2 cellular contexts compared by ENCODE assay signal in the genomic region with DNA sequence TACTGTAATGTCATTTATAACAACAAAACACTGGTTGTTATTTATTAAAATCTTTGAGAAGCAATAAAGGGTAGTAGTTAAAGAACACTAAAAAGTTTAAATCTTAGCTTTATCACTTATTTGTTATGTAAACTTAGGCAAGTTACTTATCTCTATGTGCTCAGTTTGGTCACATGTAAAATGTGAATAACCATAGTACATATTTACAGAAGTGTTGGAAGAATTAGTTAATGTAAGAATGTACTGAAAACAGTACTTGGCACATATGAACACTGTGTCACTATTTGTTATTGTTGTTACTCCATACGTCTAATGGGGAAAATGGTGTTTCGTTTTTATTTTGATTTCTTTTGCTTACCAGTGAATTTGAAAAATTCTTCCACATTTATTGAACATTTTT.
TF ChIP-seq lines count a peak whose summit lies in the region.

No MANE protein-coding gene starts in this region.

TF ChIP-seq in K562, 482 proteins besides CTCF, POLR2A, EP300 and RAD21:
- TF ChIP-seq NFXL1 (CRISPR knock-in tag; IDR thresholded peaks at IDR 0.05) (no peak), HMG20A (CRISPR knock-in tag; conservative IDR thresholded peaks at IDR 0.05) (no peak), CEBPG (CRISPR knock-in tag; IDR thresholded peaks at IDR 0.05) (no peak), CEBPG (tag; conservative IDR thresholded peaks at IDR 0.05 in 1 of 2, IDR thresholded peaks at IDR 0.05 in 1 of 2) (no peak), E2F1 (CRISPR knock-in tag; IDR thresholded peaks at IDR 0.05) (no peak), E2F5 (CRISPR knock-in tag; IDR thresholded peaks at IDR 0.05) (no peak), BCOR (IDR thresholded peaks at IDR 0.05) (no peak), ZNF561 (CRISPR knock-in tag; conservative IDR thresholded peaks at IDR 0.05) (no peak)
- TF ChIP-seq, protein P1, sequence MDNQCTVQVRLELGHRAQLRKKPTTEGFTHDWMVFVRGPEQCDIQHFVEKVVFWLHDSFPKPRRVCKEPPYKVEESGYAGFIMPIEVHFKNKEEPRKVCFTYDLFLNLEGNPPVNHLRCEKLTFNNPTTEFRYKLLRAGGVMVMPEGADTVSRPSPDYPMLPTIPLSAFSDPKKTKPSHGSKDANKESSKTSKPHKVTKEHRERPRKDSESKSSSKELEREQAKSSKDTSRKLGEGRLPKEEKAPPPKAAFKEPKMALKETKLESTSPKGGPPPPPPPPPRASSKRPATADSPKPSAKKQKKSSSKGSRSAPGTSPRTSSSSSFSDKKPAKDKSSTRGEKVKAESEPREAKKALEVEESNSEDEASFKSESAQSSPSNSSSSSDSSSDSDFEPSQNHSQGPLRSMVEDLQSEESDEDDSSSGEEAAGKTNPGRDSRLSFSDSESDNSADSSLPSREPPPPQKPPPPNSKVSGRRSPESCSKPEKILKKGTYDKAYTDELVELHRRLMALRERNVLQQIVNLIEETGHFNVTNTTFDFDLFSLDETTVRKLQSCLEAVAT (IDR thresholded peaks at IDR 0.05) = no peak
- TF ChIP-seq, protein P2, sequence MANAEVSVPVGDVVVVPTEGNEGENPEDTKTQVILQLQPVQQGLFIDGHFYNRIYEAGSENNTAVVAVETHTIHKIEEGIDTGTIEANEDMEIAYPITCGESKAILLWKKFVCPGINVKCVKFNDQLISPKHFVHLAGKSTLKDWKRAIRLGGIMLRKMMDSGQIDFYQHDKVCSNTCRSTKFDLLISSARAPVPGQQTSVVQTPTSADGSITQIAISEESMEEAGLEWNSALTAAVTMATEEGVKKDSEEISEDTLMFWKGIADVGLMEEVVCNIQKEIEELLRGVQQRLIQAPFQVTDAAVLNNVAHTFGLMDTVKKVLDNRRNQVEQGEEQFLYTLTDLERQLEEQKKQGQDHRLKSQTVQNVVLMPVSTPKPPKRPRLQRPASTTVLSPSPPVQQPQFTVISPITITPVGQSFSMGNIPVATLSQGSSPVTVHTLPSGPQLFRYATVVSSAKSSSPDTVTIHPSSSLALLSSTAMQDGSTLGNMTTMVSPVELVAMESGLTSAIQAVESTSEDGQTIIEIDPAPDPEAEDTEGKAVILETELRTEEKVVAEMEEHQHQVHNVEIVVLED (CRISPR knock-in tag; IDR thresholded peaks at IDR 0.05) = no peak

TF ChIP-seq in GM23338, 12 proteins besides CTCF, POLR2A, EP300 and RAD21:
- TF ChIP-seq CREB1 (CRISPR knock-in tag; IDR thresholded peaks at IDR 0.05; ENCODE audit: low read depth) (no peak), ZNF331 (CRISPR knock-in tag; IDR thresholded peaks at IDR 0.05; ENCODE audit: low read depth) (no peak), POLR2AphosphoS5 (IDR thresholded peaks at IDR 0.05; ENCODE audit: low read depth) (no peak), NANOG (IDR thresholded peaks at IDR 0.05; ENCODE audit: borderline replicate concordance) (no peak), ETS1 (IDR thresholded peaks at IDR 0.05) (no peak), EZH2phosphoT487 (IDR thresholded peaks at IDR 0.05; ENCODE audit: unreplicated experiment) (no peak), ZNF114 (CRISPR knock-in tag; IDR thresholded peaks at IDR 0.05) (no peak), REST (IDR thresholded peaks at IDR 0.05; ENCODE audit: unreplicated experiment) (no peak), EZH2 (IDR thresholded peaks at IDR 0.05; ENCODE audit: low read depth, unreplicated experiment) (no peak), JUNB (IDR thresholded peaks at IDR 0.05; ENCODE audit: unreplicated experiment) (no peak), STAT1 (IDR thresholded peaks at IDR 0.05; ENCODE audit: unreplicated experiment) (no peak)
- TF ChIP-seq, protein P3, sequence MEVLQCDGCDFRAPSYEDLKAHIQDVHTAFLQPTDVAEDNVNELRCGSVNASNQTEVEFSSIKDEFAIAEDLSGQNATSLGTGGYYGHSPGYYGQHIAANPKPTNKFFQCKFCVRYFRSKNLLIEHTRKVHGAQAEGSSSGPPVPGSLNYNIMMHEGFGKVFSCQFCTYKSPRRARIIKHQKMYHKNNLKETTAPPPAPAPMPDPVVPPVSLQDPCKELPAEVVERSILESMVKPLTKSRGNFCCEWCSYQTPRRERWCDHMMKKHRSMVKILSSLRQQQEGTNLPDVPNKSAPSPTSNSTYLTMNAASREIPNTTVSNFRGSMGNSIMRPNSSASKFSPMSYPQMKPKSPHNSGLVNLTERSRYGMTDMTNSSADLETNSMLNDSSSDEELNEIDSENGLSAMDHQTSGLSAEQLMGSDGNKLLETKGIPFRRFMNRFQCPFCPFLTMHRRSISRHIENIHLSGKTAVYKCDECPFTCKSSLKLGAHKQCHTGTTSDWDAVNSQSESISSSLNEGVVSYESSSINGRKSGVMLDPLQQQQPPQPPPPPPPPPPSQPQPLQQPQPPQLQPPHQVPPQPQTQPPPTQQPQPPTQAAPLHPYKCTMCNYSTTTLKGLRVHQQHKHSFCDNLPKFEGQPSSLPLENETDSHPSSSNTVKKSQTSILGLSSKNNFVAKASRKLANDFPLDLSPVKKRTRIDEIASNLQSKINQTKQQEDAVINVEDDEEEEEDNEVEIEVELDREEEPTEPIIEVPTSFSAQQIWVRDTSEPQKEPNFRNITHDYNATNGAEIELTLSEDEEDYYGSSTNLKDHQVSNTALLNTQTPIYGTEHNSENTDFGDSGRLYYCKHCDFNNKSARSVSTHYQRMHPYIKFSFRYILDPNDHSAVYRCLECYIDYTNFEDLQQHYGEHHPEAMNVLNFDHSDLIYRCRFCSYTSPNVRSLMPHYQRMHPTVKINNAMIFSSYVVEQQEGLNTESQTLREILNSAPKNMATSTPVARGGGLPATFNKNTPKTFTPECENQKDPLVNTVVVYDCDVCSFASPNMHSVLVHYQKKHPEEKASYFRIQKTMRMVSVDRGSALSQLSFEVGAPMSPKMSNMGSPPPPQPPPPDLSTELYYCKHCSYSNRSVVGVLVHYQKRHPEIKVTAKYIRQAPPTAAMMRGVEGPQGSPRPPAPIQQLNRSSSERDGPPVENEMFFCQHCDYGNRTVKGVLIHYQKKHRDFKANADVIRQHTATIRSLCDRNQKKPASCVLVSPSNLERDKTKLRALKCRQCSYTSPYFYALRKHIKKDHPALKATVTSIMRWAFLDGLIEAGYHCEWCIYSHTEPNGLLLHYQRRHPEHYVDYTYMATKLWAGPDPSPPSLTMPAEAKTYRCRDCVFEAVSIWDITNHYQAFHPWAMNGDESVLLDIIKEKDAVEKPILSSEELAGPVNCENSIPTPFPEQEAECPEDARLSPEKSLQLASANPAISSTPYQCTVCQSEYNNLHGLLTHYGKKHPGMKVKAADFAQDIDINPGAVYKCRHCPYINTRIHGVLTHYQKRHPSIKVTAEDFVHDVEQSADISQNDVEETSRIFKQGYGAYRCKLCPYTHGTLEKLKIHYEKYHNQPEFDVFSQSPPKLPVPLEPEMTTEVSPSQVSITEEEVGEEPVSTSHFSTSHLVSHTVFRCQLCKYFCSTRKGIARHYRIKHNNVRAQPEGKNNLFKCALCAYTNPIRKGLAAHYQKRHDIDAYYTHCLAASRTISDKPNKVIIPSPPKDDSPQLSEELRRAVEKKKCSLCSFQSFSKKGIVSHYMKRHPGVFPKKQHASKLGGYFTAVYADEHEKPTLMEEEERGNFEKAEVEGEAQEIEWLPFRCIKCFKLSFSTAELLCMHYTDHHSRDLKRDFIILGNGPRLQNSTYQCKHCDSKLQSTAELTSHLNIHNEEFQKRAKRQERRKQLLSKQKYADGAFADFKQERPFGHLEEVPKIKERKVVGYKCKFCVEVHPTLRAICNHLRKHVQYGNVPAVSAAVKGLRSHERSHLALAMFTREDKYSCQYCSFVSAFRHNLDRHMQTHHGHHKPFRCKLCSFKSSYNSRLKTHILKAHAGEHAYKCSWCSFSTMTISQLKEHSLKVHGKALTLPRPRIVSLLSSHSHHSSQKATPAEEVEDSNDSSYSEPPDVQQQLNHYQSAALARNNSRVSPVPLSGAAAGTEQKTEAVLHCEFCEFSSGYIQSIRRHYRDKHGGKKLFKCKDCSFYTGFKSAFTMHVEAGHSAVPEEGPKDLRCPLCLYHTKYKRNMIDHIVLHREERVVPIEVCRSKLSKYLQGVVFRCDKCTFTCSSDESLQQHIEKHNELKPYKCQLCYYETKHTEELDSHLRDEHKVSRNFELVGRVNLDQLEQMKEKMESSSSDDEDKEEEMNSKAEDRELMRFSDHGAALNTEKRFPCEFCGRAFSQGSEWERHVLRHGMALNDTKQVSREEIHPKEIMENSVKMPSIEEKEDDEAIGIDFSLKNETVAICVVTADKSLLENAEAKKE (CRISPR knock-in tag; IDR thresholded peaks at IDR 0.05) = no peak
